In the genomic region with DNA sequence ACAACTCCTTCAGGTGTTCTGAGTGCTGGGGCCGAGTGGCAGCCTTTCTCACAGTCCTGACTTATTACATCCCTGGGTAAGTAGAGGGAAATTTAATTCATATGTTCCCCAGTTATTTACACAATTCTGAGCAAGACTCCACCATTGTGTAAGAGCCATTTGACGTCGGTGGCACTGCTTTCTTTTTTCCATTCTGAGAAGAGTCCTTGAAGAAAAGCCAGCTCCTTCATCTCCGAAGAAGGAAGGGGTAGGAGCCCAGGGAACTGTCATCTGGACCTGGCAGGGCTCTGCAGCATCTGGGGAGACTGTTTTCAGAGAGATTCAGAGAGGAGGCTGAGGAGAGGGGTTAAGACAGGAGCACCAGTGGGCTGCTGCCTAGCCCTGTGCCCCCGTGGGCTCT, we compare ENCODE assay signal across 1 cellular context.
TF ChIP-seq lines count a peak whose summit lies in the region.

No MANE protein-coding gene starts in this region.

TF ChIP-seq in IMR-90, 13 proteins besides CTCF, POLR2A, EP300 and RAD21 (continued from another document):
- no peak for TF ChIP-seq CHD1 (IDR thresholded peaks at IDR 0.05; ENCODE audit: low read depth, low read length)
TF ChIP-seq in IMR-90: peak in this region for 0.
